Comparison of ENCODE assay signal across 1 cellular context in the genomic region with DNA sequence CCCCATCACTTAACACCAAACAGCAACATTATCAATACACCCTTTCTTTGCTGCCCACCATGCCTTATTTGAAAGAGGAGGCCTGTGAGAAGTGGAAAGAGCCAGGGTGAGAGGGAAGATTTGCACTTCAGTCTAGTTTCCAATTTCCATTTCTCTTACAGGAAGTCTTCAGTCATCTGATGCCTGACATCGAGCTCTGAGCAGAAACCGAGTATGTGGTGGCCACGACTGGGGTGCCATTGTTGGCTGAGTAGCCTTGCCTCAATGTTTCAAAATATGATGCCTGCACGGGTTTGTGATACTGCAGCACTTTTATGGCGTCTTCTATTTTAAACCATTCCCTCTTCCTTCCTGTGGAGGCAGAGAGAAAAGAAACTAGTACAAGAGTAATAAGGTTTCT.
TF ChIP-seq lines count a peak whose summit lies in the region.

No MANE protein-coding gene starts in this region.

TF ChIP-seq in GM12878, 131 proteins besides CTCF, POLR2A, EP300 and RAD21 (continued from another document):
- TF ChIP-seq GABPA (IDR thresholded peaks at IDR 0.05; ENCODE audit: low read depth) (0 out of 2 replicates have a peak, but pooled peaks have one; percentile 13), BCL3 (IDR thresholded peaks at IDR 0.05; ENCODE audit: borderline replicate concordance, insufficient read depth, low read depth, low read length, poor library complexity, severe bottlenecking) (no peak), YY1 (IDR thresholded peaks at IDR 0.05; ENCODE audit: low read depth, low read length) (peak; percentile 66; the same call in 1 of the 2 replicates), RUNX3 (IDR thresholded peaks at IDR 0.05; ENCODE audit: low read length) (peak; percentile 39; the same call in 1 of the 2 replicates), NFXL1 (IDR thresholded peaks at IDR 0.05; ENCODE audit: borderline replicate concordance) (no peak), ETV6 (conservative IDR thresholded peaks at IDR 0.05 in 1 of 2, IDR thresholded peaks at IDR 0.05 in 1 of 2; ENCODE audit: borderline replicate concordance in 1 of 2, low read depth in 1 of 2) (peak in 1 of 2 experiments; percentile 32; a peak in 1 of 4 replicates)
- TF ChIP-seq, protein P1, sequence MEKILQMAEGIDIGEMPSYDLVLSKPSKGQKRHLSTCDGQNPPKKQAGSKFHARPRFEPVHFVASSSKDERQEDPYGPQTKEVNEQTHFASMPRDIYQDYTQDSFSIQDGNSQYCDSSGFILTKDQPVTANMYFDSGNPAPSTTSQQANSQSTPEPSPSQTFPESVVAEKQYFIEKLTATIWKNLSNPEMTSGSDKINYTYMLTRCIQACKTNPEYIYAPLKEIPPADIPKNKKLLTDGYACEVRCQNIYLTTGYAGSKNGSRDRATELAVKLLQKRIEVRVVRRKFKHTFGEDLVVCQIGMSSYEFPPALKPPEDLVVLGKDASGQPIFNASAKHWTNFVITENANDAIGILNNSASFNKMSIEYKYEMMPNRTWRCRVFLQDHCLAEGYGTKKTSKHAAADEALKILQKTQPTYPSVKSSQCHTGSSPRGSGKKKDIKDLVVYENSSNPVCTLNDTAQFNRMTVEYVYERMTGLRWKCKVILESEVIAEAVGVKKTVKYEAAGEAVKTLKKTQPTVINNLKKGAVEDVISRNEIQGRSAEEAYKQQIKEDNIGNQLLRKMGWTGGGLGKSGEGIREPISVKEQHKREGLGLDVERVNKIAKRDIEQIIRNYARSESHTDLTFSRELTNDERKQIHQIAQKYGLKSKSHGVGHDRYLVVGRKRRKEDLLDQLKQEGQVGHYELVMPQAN (conservative IDR thresholded peaks at IDR 0.05): no peak
